ENCODE assay signal across 9 cellular contexts in genomic region chr1:6922096-6922931, GRCh38.
DNase-seq lines count a peak whose midpoint lies in the region; ATAC-seq and TF ChIP-seq lines count a peak whose summit lies in the region.
"Had no signal": no experiment of that assay in that cellular context is flagged by ENCODE, and none has a peak within 500 bp of the region (broad histone marks: within the 10 kb centered on the region; RNA-seq: fewer than 3 reads in every experiment).

No MANE protein-coding gene starts in this region.

- peak; percentile 37 for ATAC-seq in foreskin keratinocyte
- ATAC-seq in psoas muscle = peak; percentile 72 to 85 (median 78)
- no peak for ATAC-seq in GM21515 (IDR thresholded peaks at IDR 0.05; ENCODE audit: unreplicated experiment)
- ATAC-seq in GM21367 (IDR thresholded peaks at IDR 0.05; ENCODE audit: unreplicated experiment) = no peak
- ATAC-seq in HG02970 (IDR thresholded peaks at IDR 0.05; ENCODE audit: low FRiP score, unreplicated experiment) = no peak

- H3K4me1 ChIP-seq in foreskin keratinocyte (peaks cover 15% of the 10 kb centered on the region), psoas muscle (peaks cover 17% of the 10 kb centered on the region)

- H3K27ac ChIP-seq in foreskin keratinocyte = no peak overlapping the region
- H3K27ac ChIP-seq in psoas muscle = no peak overlapping the region

- TF ChIP-seq CTCF in foreskin keratinocyte (conservative IDR thresholded peaks at IDR 0.05) (no peak), psoas muscle (IDR thresholded peaks at IDR 0.05) (no peak)

- H3K36me3 ChIP-seq in psoas muscle (ENCODE audit: insufficient read depth in 1 of 2, low read depth in 1 of 2) = no peaks in the 10 kb centered on the region

- no peaks in the 10 kb centered on the region for H3K9me3 ChIP-seq in psoas muscle

- peaks cover 7% of the 10 kb centered on the region for H3K27me3 ChIP-seq in foreskin keratinocyte
- H3K27me3 ChIP-seq in psoas muscle (ENCODE audit: insufficient read depth in 3 of 3, low read length in 2 of 3) = no peaks in the 10 kb centered on the region

- WGBS in psoas muscle, 3 donors = 6 to 8% (median 7%) methylated on average over 8 of the region's 8 CpGs

- no peak overlapping the region for H3K4me3 ChIP-seq in psoas muscle

- intact Hi-C loops in psoas muscle (cut with DNase I) = loop anchor here in 1 of 2 donors (5.0 kb wide), 1 partner anchor 85 kb away; no protein-coding TSS in a partner anchor

- peak; percentile 77 for DNase-seq in GM03348 (ENCODE audit: low spot score)
- peak; percentile 25 for DNase-seq in SK-N-DZ (ENCODE audit: low spot score)
- DNase-seq in foreskin keratinocyte = peak; percentile 30 to 47
- peak in 1 of 2 donors; percentile 31 for DNase-seq in psoas muscle
- DNase-seq in stimulated activated CD4-positive, alpha-beta T cell treated with anti-CD3 and anti-CD28 coated beads, Interleukin-2, amount 100 ng/mL, for 48 hours = no peak
- DNase-seq: activated CD4-positive, alpha-beta T cell treated with anti-CD3 and anti-CD28 coated beads, Interleukin-2, amount 50 U/mL, for 48 hours had no signal

Comparison
In these comparisons a context has a peak if more than half of its experiments do, and no peak if none do; other contexts are left out.
1. DNase-seq: peak in GM03348 (single experiment), SK-N-DZ (single experiment) and foreskin keratinocyte (2 of 2); none in stimulated activated CD4-positive, alpha-beta T cell treated with anti-CD3 and anti-CD28 coated beads, Interleukin-2, amount 100 ng/mL, for 48 hours (0 of 2).
2. ATAC-seq: peak in foreskin keratinocyte (single experiment) and psoas muscle (4 of 4); none in GM21515 (single experiment), GM21367 (single experiment) and HG02970 (single experiment).